In genomic region chr1:52259886-52260285, GRCh38 we compare ENCODE assay signal across 35 cellular contexts.
"Had no signal": no experiment of that assay in that cellular context is flagged by ENCODE, and none has a peak within 500 bp of the region (broad histone marks: within the 10 kb centered on the region; RNA-seq: fewer than 3 reads in every experiment).

No MANE protein-coding gene starts in this region.

- ATAC-seq: activated CD4-positive, alpha-beta T cell treated with anti-CD3 and anti-CD28 coated beads for 36 hours; activated CD8-positive, alpha-beta memory T cell treated with anti-CD3 and anti-CD28 coated beads, Interleukin-2, amount 10 ng/mL, durations not matched to agents 7 days and 5 days; activated CD8-positive, alpha-beta T cell treated with anti-CD3 and anti-CD28 coated beads, Interleukin-2, amount 10 ng/mL, durations not matched to agents 7 days and 5 days; activated naive CD8-positive, alpha-beta T cell treated with anti-CD3 and anti-CD28 coated beads, Interleukin-2, amount 50 U/mL, for 24 hours; body of pancreas; effector memory CD8-positive, alpha-beta T cell; gastrocnemius medialis; heart left ventricle had no signal

- H3K36me3 ChIP-seq: adrenal gland, esophagus squamous epithelium, gastrocnemius medialis, heart left ventricle had no signal

- H3K27me3 ChIP-seq: adrenal gland, body of pancreas, esophagus squamous epithelium, gastrocnemius medialis had no signal

- H3K4me3 ChIP-seq: adrenal gland, body of pancreas, esophagus squamous epithelium, gastrocnemius medialis, heart left ventricle had no signal

- H3K36me3 Mint-ChIP-seq: activated CD4-positive, alpha-beta memory T cell treated with anti-CD3 and anti-CD28 coated beads for 36 hours; activated CD8-positive, alpha-beta memory T cell treated with anti-CD3 and anti-CD28 coated beads, Interleukin-2, amount 10 ng/mL, durations not matched to agents 7 days and 5 days; activated naive CD8-positive, alpha-beta T cell treated with anti-CD3 and anti-CD28 coated beads for 36 hours had no signal

- H3K9me3 Mint-ChIP-seq: activated CD4-positive, alpha-beta memory T cell treated with anti-CD3 and anti-CD28 coated beads for 36 hours; activated CD4-positive, alpha-beta T cell treated with anti-CD3 and anti-CD28 coated beads, Interleukin-2, amount 10 ng/mL, durations not matched to agents 24 days and 14 days; activated naive CD4-positive, alpha-beta T cell treated with anti-CD3 and anti-CD28 coated beads for 36 hours; activated naive CD4-positive, alpha-beta T cell treated with anti-CD3 and anti-CD28 coated beads, Interleukin-2, amount 50 U/mL, for 24 hours; activated naive CD8-positive, alpha-beta T cell treated with anti-CD3 and anti-CD28 coated beads for 36 hours; activated naive CD8-positive, alpha-beta T cell treated with anti-CD3 and anti-CD28 coated beads, Interleukin-2, amount 50 U/mL, for 24 hours; activated T-helper 1 cell treated with anti-CD3 and anti-CD28 coated beads, Interleukin-12 subunit alpha, Interleukin-12 subunit beta, Interleukin-2, Interleukin-4 antibody, amounts not matched to agents 30 ng/mL and 10 ng/mL and 1 ng/mL, durations not matched to agents 14 hours and 24 hours and 36 hours; activated T-helper 2 cell treated with anti-CD3 and anti-CD28 coated beads, Interferon-gamma antibody, Interleukin-2, Interleukin-4, amounts not matched to agents 10 μg/mL and 5 μg/mL and 100 μg/mL, durations not matched to agents 14 hours and 24 hours and 36 hours; effector memory CD8-positive, alpha-beta T cell had no signal

- H3K4me3 Mint-ChIP-seq: activated CD4-positive, alpha-beta memory T cell treated with anti-CD3 and anti-CD28 coated beads for 36 hours; activated CD4-positive, alpha-beta T cell treated with anti-CD3 and anti-CD28 coated beads for 36 hours; activated CD4-positive, alpha-beta T cell treated with anti-CD3 and anti-CD28 coated beads, Interleukin-2, amount 10 ng/mL, durations not matched to agents 24 days and 14 days; activated CD8-positive, alpha-beta memory T cell treated with anti-CD3 and anti-CD28 coated beads, Interleukin-2, amount 10 ng/mL, durations not matched to agents 7 days and 5 days; activated CD8-positive, alpha-beta T cell treated with anti-CD3 and anti-CD28 coated beads, Interleukin-2, amount 10 ng/mL, durations not matched to agents 7 days and 5 days; activated naive CD4-positive, alpha-beta T cell treated with anti-CD3 and anti-CD28 coated beads for 36 hours; activated naive CD4-positive, alpha-beta T cell treated with anti-CD3 and anti-CD28 coated beads, Interleukin-2, amount 50 U/mL, for 24 hours; activated naive CD8-positive, alpha-beta T cell treated with anti-CD3 and anti-CD28 coated beads for 36 hours; activated naive CD8-positive, alpha-beta T cell treated with anti-CD3 and anti-CD28 coated beads, Interleukin-2, amount 50 U/mL, for 24 hours; activated T-helper 1 cell treated with anti-CD3 and anti-CD28 coated beads, Interleukin-12 subunit alpha, Interleukin-12 subunit beta, Interleukin-2, Interleukin-4 antibody, amounts not matched to agents 30 ng/mL and 10 ng/mL and 1 ng/mL, durations not matched to agents 14 hours and 24 hours and 36 hours; effector memory CD8-positive, alpha-beta T cell had no signal

- FAIRE-seq: colon, endothelial cell of umbilical vein had no signal

- H3K27me3 Mint-ChIP-seq: activated CD4-positive, alpha-beta memory T cell treated with anti-CD3 and anti-CD28 coated beads for 36 hours; activated CD4-positive, alpha-beta T cell treated with anti-CD3 and anti-CD28 coated beads for 36 hours; activated CD4-positive, alpha-beta T cell treated with anti-CD3 and anti-CD28 coated beads, Interleukin-2, amount 10 ng/mL, durations not matched to agents 24 days and 14 days; activated CD8-positive, alpha-beta memory T cell treated with anti-CD3 and anti-CD28 coated beads, Interleukin-2, amount 10 ng/mL, durations not matched to agents 7 days and 5 days; activated naive CD4-positive, alpha-beta T cell treated with anti-CD3 and anti-CD28 coated beads, Interleukin-2, amount 50 U/mL, for 24 hours; activated naive CD8-positive, alpha-beta T cell treated with anti-CD3 and anti-CD28 coated beads for 36 hours; effector memory CD8-positive, alpha-beta T cell had no signal

- H3K4me1 Mint-ChIP-seq: activated CD4-positive, alpha-beta T cell treated with anti-CD3 and anti-CD28 coated beads for 36 hours; activated CD4-positive, alpha-beta T cell treated with anti-CD3 and anti-CD28 coated beads, Interleukin-2, amount 10 ng/mL, durations not matched to agents 24 days and 14 days; activated CD8-positive, alpha-beta memory T cell treated with anti-CD3 and anti-CD28 coated beads, Interleukin-2, amount 10 ng/mL, durations not matched to agents 7 days and 5 days had no signal

- H3K9me3 ChIP-seq: adrenal gland, body of pancreas, esophagus squamous epithelium, gastrocnemius medialis, heart left ventricle had no signal

- DNase-seq: activated CD4-positive, alpha-beta memory T cell treated with anti-CD3 and anti-CD28 coated beads for 36 hours; activated CD4-positive, alpha-beta T cell treated with anti-CD3 and anti-CD28 coated beads for 36 hours; activated CD4-positive, alpha-beta T cell treated with anti-CD3 and anti-CD28 coated beads, Interleukin-2, amount 10 ng/mL, durations not matched to agents 24 days and 14 days; activated CD4-positive, CD25-positive, alpha-beta regulatory T cell; activated CD4-positive, CD25-positive, alpha-beta regulatory T cell treated with anti-CD3 and anti-CD28 coated beads, Interleukin-2, amount 50 U/mL, for 72 hours; activated CD8-positive, alpha-beta memory T cell treated with anti-CD3 and anti-CD28 coated beads, Interleukin-2, amount 10 ng/mL, durations not matched to agents 7 days and 5 days; activated CD8-positive, alpha-beta memory T cell treated with anti-CD3 and anti-CD28 coated beads, Interleukin-2, amount 50 U/mL, for 4 hours; activated CD8-positive, alpha-beta T cell treated with anti-CD3 and anti-CD28 coated beads, Interleukin-2, amount 10 ng/mL, durations not matched to agents 7 days and 5 days; activated effector memory CD4-positive, alpha-beta T cell treated with anti-CD3 and anti-CD28 coated beads, Interleukin-2, amount 50 U/mL, for 16 hours; activated naive CD4-positive, alpha-beta T cell treated with anti-CD3 and anti-CD28 coated beads for 36 hours; activated naive CD8-positive, alpha-beta T cell treated with anti-CD3 and anti-CD28 coated beads for 36 hours; activated naive CD8-positive, alpha-beta T cell treated with anti-CD3 and anti-CD28 coated beads, Interleukin-2, amount 50 U/mL, for 24 hours; activated T-cell treated with anti-CD3 and anti-CD28 coated beads, Interleukin-2, amount 50 U/mL, for 1 hour; activated T-cell treated with anti-CD3 and anti-CD28 coated beads, Interleukin-2, amount 50 U/mL, for 48 hours; adrenal gland; amygdala; aorta; body of pancreas; caudate nucleus; cortex of kidney; dermis blood vessel endothelial cell; effector CD4-positive, alpha-beta T cell; effector memory CD8-positive, alpha-beta T cell; esophagus squamous epithelium; foreskin fibroblast; gastrocnemius medialis; glutamatergic neuron; heart left ventricle; T-helper 2 cell had no signal

- H3K27ac Mint-ChIP-seq: activated CD4-positive, alpha-beta memory T cell treated with anti-CD3 and anti-CD28 coated beads for 36 hours; activated CD4-positive, alpha-beta T cell treated with anti-CD3 and anti-CD28 coated beads for 36 hours; activated CD4-positive, alpha-beta T cell treated with anti-CD3 and anti-CD28 coated beads, Interleukin-2, amount 10 ng/mL, durations not matched to agents 24 days and 14 days; activated CD8-positive, alpha-beta memory T cell treated with anti-CD3 and anti-CD28 coated beads, Interleukin-2, amount 10 ng/mL, durations not matched to agents 7 days and 5 days; activated CD8-positive, alpha-beta T cell treated with anti-CD3 and anti-CD28 coated beads, Interleukin-2, amount 10 ng/mL, durations not matched to agents 7 days and 5 days; activated naive CD4-positive, alpha-beta T cell treated with anti-CD3 and anti-CD28 coated beads for 36 hours; activated naive CD4-positive, alpha-beta T cell treated with anti-CD3 and anti-CD28 coated beads, Interleukin-2, amount 50 U/mL, for 24 hours; activated naive CD8-positive, alpha-beta T cell treated with anti-CD3 and anti-CD28 coated beads for 36 hours; activated naive CD8-positive, alpha-beta T cell treated with anti-CD3 and anti-CD28 coated beads, Interleukin-2, amount 50 U/mL, for 24 hours; activated T-helper 1 cell treated with anti-CD3 and anti-CD28 coated beads, Interleukin-12 subunit alpha, Interleukin-12 subunit beta, Interleukin-2, Interleukin-4 antibody, amounts not matched to agents 30 ng/mL and 10 ng/mL and 1 ng/mL, durations not matched to agents 14 hours and 24 hours and 36 hours; activated T-helper 2 cell treated with anti-CD3 and anti-CD28 coated beads, Interferon-gamma antibody, Interleukin-2, Interleukin-4, amounts not matched to agents 10 μg/mL and 5 μg/mL and 100 μg/mL, durations not matched to agents 14 hours and 24 hours and 36 hours; effector memory CD8-positive, alpha-beta T cell had no signal

- H3K27ac ChIP-seq: adrenal gland, body of pancreas, epithelial cell of prostate, esophagus squamous epithelium, gastrocnemius medialis, heart left ventricle had no signal

- H3K4me1 ChIP-seq: adrenal gland, gastrocnemius medialis had no signal
